2 cellular contexts compared by ENCODE assay signal in genomic region chr20:62505337-62506045, GRCh38.
TF ChIP-seq lines count a peak whose summit lies in the region.

No MANE protein-coding gene starts in this region.

TF ChIP-seq in HepG2, 621 proteins besides CTCF, POLR2A, EP300 and RAD21:
- TF ChIP-seq HNRNPLL (IDR thresholded peaks at IDR 0.05; ENCODE audit: low read depth, low read length, poor library complexity, severe bottlenecking) (peak; percentile 6), JUND (CRISPR knock-in tag; IDR thresholded peaks at IDR 0.05) (no peak), BCL3 (CRISPR knock-in tag; IDR thresholded peaks at IDR 0.05) (no peak), ZNF513 (CRISPR knock-in tag; conservative IDR thresholded peaks at IDR 0.05) (no peak), ZNF660 (CRISPR knock-in tag; IDR thresholded peaks at IDR 0.05; ENCODE audit: borderline replicate concordance, low read depth) (no peak), NFKB2 (CRISPR knock-in tag; IDR thresholded peaks at IDR 0.05; ENCODE audit: borderline replicate concordance) (peak; percentile 13; the same call in 1 of the 2 replicates), BCLAF1 (IDR thresholded peaks at IDR 0.05) (no peak), CREB1 (IDR thresholded peaks at IDR 0.05) (peak; percentile 52; the same call in 1 of the 2 replicates), CREB1 (CRISPR knock-in tag; IDR thresholded peaks at IDR 0.05) (no peak), PAF1 (CRISPR knock-in tag; IDR thresholded peaks at IDR 0.05) (no peak), HMG20B (CRISPR knock-in tag; conservative IDR thresholded peaks at IDR 0.05) (no peak), NR1H2 (CRISPR knock-in tag; IDR thresholded peaks at IDR 0.05; ENCODE audit: borderline replicate concordance, low read depth) (no peak), PITX1 (CRISPR knock-in tag; IDR thresholded peaks at IDR 0.05) (no peak), ZNF3 (CRISPR knock-in tag; IDR thresholded peaks at IDR 0.05) (no peak), ZNF263 (CRISPR knock-in tag; IDR thresholded peaks at IDR 0.05) (no peak), CREB3 (CRISPR knock-in tag; IDR thresholded peaks at IDR 0.05) (no peak), RNF2 (conservative IDR thresholded peaks at IDR 0.05; ENCODE audit: low read depth) (no peak), ELF3 (CRISPR knock-in tag; IDR thresholded peaks at IDR 0.05) (no peak), ZNF891 (CRISPR knock-in tag; IDR thresholded peaks at IDR 0.05) (0 out of 2 replicates have a peak, but pooled peaks have one; percentile 13), ZNF703 (CRISPR knock-in tag; IDR thresholded peaks at IDR 0.05; ENCODE audit: borderline replicate concordance) (no peak)

TF ChIP-seq in H1, 55 proteins besides CTCF, POLR2A, EP300 and RAD21:
- TF ChIP-seq KDM5A (IDR thresholded peaks at IDR 0.05; ENCODE audit: low read length), result no peak
- TF ChIP-seq SUZ12 (IDR thresholded peaks at IDR 0.05; ENCODE audit: low read length), result no peak
- TF ChIP-seq SP1 (IDR thresholded peaks at IDR 0.05; ENCODE audit: low read depth, low read length), result no peak
- TF ChIP-seq CEBPB (IDR thresholded peaks at IDR 0.05; ENCODE audit: low read depth, low read length), result no peak
- TF ChIP-seq SRF (IDR thresholded peaks at IDR 0.05; ENCODE audit: low read depth, low read length), result no peak
- TF ChIP-seq GTF2F1 (IDR thresholded peaks at IDR 0.05; ENCODE audit: borderline replicate concordance, low read depth, low read length), result no peak
- TF ChIP-seq ATF3 (IDR thresholded peaks at IDR 0.05; ENCODE audit: insufficient read depth, low read depth, low read length), result no peak
- no peak for TF ChIP-seq HDAC2 (IDR thresholded peaks at IDR 0.05; ENCODE audit: borderline replicate concordance in 1 of 2, low read depth in 2 of 2, low read length in 2 of 2)
- no peak for TF ChIP-seq BRCA1 (IDR thresholded peaks at IDR 0.05; ENCODE audit: low read depth, low read length)
- TF ChIP-seq BACH1 (IDR thresholded peaks at IDR 0.05; ENCODE audit: low read length), result no peak
- no peak for TF ChIP-seq ASH2L (IDR thresholded peaks at IDR 0.05; ENCODE audit: low read length)
